ENCODE assay signal across 11 cellular contexts in the genomic region with DNA sequence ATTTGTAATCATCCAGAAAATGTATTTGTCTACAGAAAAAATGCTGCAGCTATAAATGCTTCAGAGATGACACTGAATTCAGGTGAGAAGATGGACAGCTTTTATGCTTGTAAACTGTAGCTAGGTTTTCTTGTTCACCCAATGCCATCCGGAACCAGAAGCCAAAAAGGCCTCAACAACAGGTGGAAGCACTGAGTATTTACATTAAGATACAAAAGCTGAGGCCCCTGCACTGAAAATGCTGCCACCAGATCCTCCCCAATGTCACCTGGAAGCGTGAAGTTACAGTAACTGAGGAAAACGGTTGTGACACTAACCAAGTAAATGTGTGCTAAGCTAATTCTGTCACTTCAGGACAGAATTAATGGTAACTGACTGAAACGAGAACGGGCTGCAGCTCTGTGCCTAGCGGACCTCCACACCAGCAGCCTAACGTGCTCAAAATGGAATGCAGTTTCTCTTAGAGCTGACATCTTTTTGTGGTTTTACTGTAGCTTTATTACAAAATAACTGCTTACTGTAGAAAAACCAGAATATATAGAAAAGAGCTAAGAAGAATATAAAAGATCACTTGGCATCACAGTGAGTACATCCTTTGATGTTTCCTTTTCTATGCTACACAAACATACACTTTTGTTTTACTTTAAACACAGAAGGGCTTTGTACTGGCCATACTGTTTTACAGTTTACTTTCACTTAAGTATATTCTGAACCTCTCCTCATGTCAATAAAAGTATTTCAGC. TPM values are rescaled to one million over a fixed set of nuclear protein-coding genes. Genes with fewer than 3 reads are reported as not detected.
DNase-seq lines count a peak whose midpoint lies in the region; ATAC-seq and TF ChIP-seq lines count a peak whose summit lies in the region.
"Had no signal": no experiment of that assay in that cellular context is flagged by ENCODE, and none has a peak within 500 bp of the region (broad histone marks: within the 10 kb centered on the region; RNA-seq: fewer than 3 reads in every experiment).

No MANE protein-coding gene starts in this region.

- H3K4me3 ChIP-seq in CD8-positive, alpha-beta memory T cell (ENCODE audit: low read length) = no peak overlapping the region
- H3K4me3 ChIP-seq in MM.1S (ENCODE audit: low read length) (no peak overlapping the region), adipocyte (ENCODE audit: low read length) (no peak overlapping the region), Karpas-422 (ENCODE audit: low read length) (no peak overlapping the region)
- H3K4me3 ChIP-seq: neural progenitor cell had no signal

- no peaks in the 10 kb centered on the region for H3K27me3 ChIP-seq in CD8-positive, alpha-beta memory T cell (ENCODE audit: insufficient read depth, low read length, poor library complexity, severe bottlenecking)
- H3K27me3 ChIP-seq in MM.1S (replicated peaks; ENCODE audit: insufficient read depth, low read length) = no peaks in the 10 kb centered on the region
- no peaks in the 10 kb centered on the region for H3K27me3 ChIP-seq in adipocyte (replicated peaks; ENCODE audit: control insufficient read depth, insufficient read depth, low read length)
- no peaks in the 10 kb centered on the region for H3K27me3 ChIP-seq in Karpas-422 (ENCODE audit: low read length)
- H3K27me3 ChIP-seq: neural progenitor cell had no signal

- CTCF ChIA-PET in CD8-positive, alpha-beta memory T cell (lab: Charles Lee) = interaction anchor here (0.7 to 8.1 kb wide), 10 partner anchors 10 to 154 kb away, joined by 3 to 38 read pairs (median 4); no protein-coding TSS in a partner anchor

- TF ChIP-seq CTCF in MM.1S (IDR thresholded peaks at IDR 0.05; ENCODE audit: low read length) (no peak), natural killer cell (IDR thresholded peaks at IDR 0.05) (no peak)

- H3K4me1 Mint-ChIP-seq in CD8-positive, alpha-beta memory T cell = peaks cover 87 to 100% (median 92%) of the 10 kb centered on the region in 3 donors
- peaks cover 78 to 79% of the 10 kb centered on the region in 2 donors for H3K4me1 Mint-ChIP-seq in natural killer cell

- H3K79me2 ChIP-seq in MM.1S (ENCODE audit: low read length) (peaks cover 100% of the 10 kb centered on the region), Karpas-422 (ENCODE audit: low read length) (peaks cover 53% of the 10 kb centered on the region)

- no peak overlapping the region for H3K9ac ChIP-seq in MM.1S (ENCODE audit: low read length)
- H3K9ac ChIP-seq in adipocyte (ENCODE audit: low read length) = no peak overlapping the region
- H3K9ac ChIP-seq in Karpas-422 (ENCODE audit: low read length) = no peak overlapping the region
- H3K9ac ChIP-seq: neural progenitor cell had no signal

- no peak for DNase-seq in CD8-positive, alpha-beta memory T cell
- DNase-seq in MM.1S = no peak
- peak; percentile 24 for DNase-seq in adipocyte (ENCODE audit: low read depth)
- DNase-seq in natural killer cell = no peak
- no peak for DNase-seq in Karpas-422
- DNase-seq: central memory CD4-positive, alpha-beta T cell; KG1; WERI-Rb-1 had no signal

- H3K36me3 ChIP-seq in CD8-positive, alpha-beta memory T cell (ENCODE audit: insufficient read depth, low read length) = no peaks in the 10 kb centered on the region
- H3K36me3 ChIP-seq in MM.1S (replicated peaks; ENCODE audit: insufficient read depth, low read length) (peaks cover 13% of the 10 kb centered on the region), adipocyte (ENCODE audit: control insufficient read depth, insufficient read depth, low read length, severe bottlenecking) (no peaks in the 10 kb centered on the region), Karpas-422 (ENCODE audit: insufficient read depth, low read length) (no peaks in the 10 kb centered on the region; the same call in 1 of the 2 replicates)
- H3K36me3 ChIP-seq: neural progenitor cell had no signal

- no peaks in the 10 kb centered on the region for H3K9me3 Mint-ChIP-seq in CD8-positive, alpha-beta memory T cell
- no peaks in the 10 kb centered on the region for H3K9me3 Mint-ChIP-seq in natural killer cell

- no peaks in the 10 kb centered on the region for H3K9me3 ChIP-seq in CD8-positive, alpha-beta memory T cell (ENCODE audit: low read length)
- H3K9me3 ChIP-seq in MM.1S (replicated peaks; ENCODE audit: insufficient read depth, low read length) (no peaks in the 10 kb centered on the region), adipocyte (ENCODE audit: control insufficient read depth, low read length) (no peaks in the 10 kb centered on the region), Karpas-422 (ENCODE audit: low read length) (no peaks in the 10 kb centered on the region)

- no peaks in the 10 kb centered on the region for H3K27me3 Mint-ChIP-seq in CD8-positive, alpha-beta memory T cell
- no peaks in the 10 kb centered on the region for H3K27me3 Mint-ChIP-seq in natural killer cell (ENCODE audit: low read depth in 2 of 2)

- ATAC-seq in natural killer cell (no peak), HG02884 (IDR thresholded peaks at IDR 0.05; ENCODE audit: unreplicated experiment) (no peak), HG03045 (IDR thresholded peaks at IDR 0.05; ENCODE audit: unreplicated experiment) (no peak)

- intact Hi-C loops in natural killer cell (cut with micrococcal nuclease) = loop anchor here (5.0 kb wide), 2 partner anchors 107 to 642 kb away; partner anchors contain the start of genes ASB7 and LINS1

- H3K9me2 ChIP-seq in MM.1S (replicated peaks; ENCODE audit: insufficient read depth, low read length) (no peaks in the 10 kb centered on the region), Karpas-422 (replicated peaks; ENCODE audit: insufficient read depth, low read length) (no peaks in the 10 kb centered on the region)

- POLR2A ChIA-PET in CD8-positive, alpha-beta memory T cell (lab: Charles Lee) = interaction anchor here (1.2 kb wide), 1 partner anchor 118 kb away, joined by 5 read pairs; no protein-coding TSS in a partner anchor

- no peak overlapping the region for H3K27ac ChIP-seq in CD8-positive, alpha-beta memory T cell (ENCODE audit: low read depth, low read length)
- H3K27ac ChIP-seq in MM.1S (ENCODE audit: low read length) (peak overlapping the region; percentile 72; the same call in 1 of the 2 replicates), Karpas-422 (ENCODE audit: low read length) (no peak overlapping the region)
- H3K27ac ChIP-seq: neural progenitor cell, WERI-Rb-1 had no signal

- peaks cover 66% of the 10 kb centered on the region for H3K4me1 ChIP-seq in CD8-positive, alpha-beta memory T cell (ENCODE audit: insufficient read depth, low read length)
- H3K4me1 ChIP-seq in MM.1S (ENCODE audit: low read length) (peaks cover 53% of the 10 kb centered on the region), adipocyte (ENCODE audit: control insufficient read depth, insufficient read depth, low read length) (peaks cover 16% of the 10 kb centered on the region), Karpas-422 (ENCODE audit: low read length) (peaks cover 39% of the 10 kb centered on the region)

- H4K20me1 ChIP-seq in MM.1S (ENCODE audit: insufficient read depth, low read length) = no peaks in the 10 kb centered on the region
- peaks cover 44% of the 10 kb centered on the region for H4K20me1 ChIP-seq in Karpas-422 (ENCODE audit: insufficient read depth, low read depth, low read length)

- no peak overlapping the region for H2AFZ ChIP-seq in MM.1S (ENCODE audit: low read length)
- H2AFZ ChIP-seq in Karpas-422 (ENCODE audit: low read length) = no peak overlapping the region
- H2AFZ ChIP-seq: neural progenitor cell had no signal

- peak overlapping the region; percentile 29 to 98 (median 92) for H3K27ac Mint-ChIP-seq in CD8-positive, alpha-beta memory T cell
- peak overlapping the region; percentile 85 to 95 for H3K27ac Mint-ChIP-seq in natural killer cell

- peak overlapping the region; percentile 40; the same call in 1 of the 2 replicates for H3K4me2 ChIP-seq in MM.1S (ENCODE audit: low read depth, low read length)
- H3K4me2 ChIP-seq in Karpas-422 (ENCODE audit: low read depth, low read length, poor library complexity, severe bottlenecking) = no peak overlapping the region

- H3K36me3 Mint-ChIP-seq in CD8-positive, alpha-beta memory T cell = peaks cover 0 to 2% (median 0%) of the 10 kb centered on the region in 3 donors
- no peaks in the 10 kb centered on the region for H3K36me3 Mint-ChIP-seq in natural killer cell

- peaks cover 32% of the 10 kb centered on the region for H3F3A ChIP-seq in MM.1S (ENCODE audit: insufficient read depth, low read length)

- peak overlapping the region; percentile 72 to 85 (median 81) for H3K4me3 Mint-ChIP-seq in CD8-positive, alpha-beta memory T cell
- H3K4me3 Mint-ChIP-seq in natural killer cell = peak overlapping the region; percentile 93

RNA-seq across cellular contexts. Expression of gene CHSY1, which starts 7.6 kb away (rescaled TPM):
- total RNA-seq in CD8-positive, alpha-beta memory T cell = 10 to 100 TPM; 49.4 to 49.7 TPM
- polyA plus RNA-seq in CD8-positive, alpha-beta memory T cell = 3.6 TPM
- 10 to 100 TPM; 21.1 to 32.5 (median 30.8) TPM for total RNA-seq in natural killer cell
- total RNA-seq in Karpas-422 (2014; rRNA removed; shearing (Covaris generic); ENCODE audit: low replicate concordance) = 10.5 and 11.4 TPM in 2 replicates

RNA-seq across cellular contexts. Expression of gene SELENOS, which starts 33.1 kb away (rescaled TPM):
- 10 to 100 TPM; 46.7 to 47.8 TPM for total RNA-seq in CD8-positive, alpha-beta memory T cell
- 81.2 TPM for polyA plus RNA-seq in CD8-positive, alpha-beta memory T cell
- total RNA-seq in natural killer cell = 10 to 100 TPM; 33.6 to 44.2 (median 38.4) TPM
- 14.9 and 27.2 TPM in 2 replicates for total RNA-seq in Karpas-422 (2014; rRNA removed; shearing (Covaris generic); ENCODE audit: low replicate concordance)

RNA-seq across cellular contexts. Expression of gene SNRPA1, which starts 50.8 kb away (rescaled TPM):
- 100 to 1,000 TPM; 213 to 225 TPM for total RNA-seq in CD8-positive, alpha-beta memory T cell
- polyA plus RNA-seq in CD8-positive, alpha-beta memory T cell = 74.4 TPM
- total RNA-seq in natural killer cell = 100 to 1,000 TPM; 146 to 174 (median 167) TPM
- total RNA-seq in Karpas-422 (2014; rRNA removed; shearing (Covaris generic); ENCODE audit: low replicate concordance) = 52.3 and 53.4 TPM in 2 replicates
